ENCODE assay signal across 21 cellular contexts in the genomic region with DNA sequence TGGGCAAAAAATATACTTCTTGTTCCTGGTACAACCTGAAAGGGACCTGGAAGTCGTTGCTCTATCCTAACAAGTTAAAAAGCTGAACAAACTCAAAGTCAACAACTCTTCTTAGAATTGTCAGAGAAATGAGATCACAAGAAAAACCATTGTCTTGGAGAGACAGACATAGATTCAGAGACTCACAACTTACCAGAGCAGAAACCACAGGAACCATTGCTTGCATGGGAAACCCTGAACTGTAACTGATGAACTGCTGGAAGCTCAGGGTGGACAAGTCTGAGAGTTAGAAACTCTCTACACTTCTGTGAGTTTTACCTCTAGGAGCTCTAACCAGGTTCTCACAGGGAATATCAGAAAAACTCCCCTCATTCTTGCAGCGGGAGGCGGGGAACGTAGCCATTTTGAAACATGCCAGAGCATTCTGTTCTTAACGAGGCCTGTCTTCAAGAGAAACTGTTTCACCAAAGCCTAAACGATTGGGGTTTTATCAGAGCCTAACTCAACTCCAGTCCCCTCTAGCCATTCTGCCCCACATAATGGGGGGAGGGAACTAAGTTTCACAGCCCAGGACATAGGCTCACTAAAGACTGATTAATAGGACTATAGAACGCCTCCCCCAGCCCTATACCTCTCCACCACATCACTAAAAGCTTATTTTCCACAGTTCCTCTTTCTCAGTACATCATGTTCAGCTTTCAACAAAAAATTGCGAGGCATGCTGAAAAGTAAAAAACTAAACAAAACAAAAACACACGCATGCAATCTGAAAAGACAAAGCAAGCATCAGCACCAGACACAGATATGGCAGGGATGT. TPM values are rescaled to one million over a fixed set of nuclear protein-coding genes. Genes with fewer than 3 reads are reported as not detected.
DNase-seq lines count a peak whose midpoint lies in the region; ATAC-seq and TF ChIP-seq lines count a peak whose summit lies in the region.
"Had no signal": no experiment of that assay in that cellular context is flagged by ENCODE, and none has a peak within 500 bp of the region (broad histone marks: within the 10 kb centered on the region; RNA-seq: fewer than 3 reads in every experiment).

No MANE protein-coding gene starts in this region.

- TF ChIP-seq CTCF in GM23338 (conservative IDR thresholded peaks at IDR 0.05; ENCODE audit: low read depth in 2 of 2) = no peak
- TF ChIP-seq CTCF in foreskin fibroblast (IDR thresholded peaks at IDR 0.05; ENCODE audit: low read depth, low read length) = no peak

- no peak overlapping the region for H3K27ac ChIP-seq in GM23338 (ENCODE audit: low read depth)
- H3K27ac ChIP-seq: gastrocnemius medialis, neutrophil, right lobe of liver, tibial artery had no signal

- peaks cover 14% of the 10 kb centered on the region for H3K36me3 Mint-ChIP-seq in activated CD4-positive, alpha-beta T cell treated with anti-CD3 and anti-CD28 coated beads, Interleukin-2, amount 10 ng/mL, durations not matched to agents 24 days and 14 days (ENCODE audit: low read depth)
- H3K36me3 Mint-ChIP-seq in GM23338 (ENCODE audit: low read depth) = no peaks in the 10 kb centered on the region

- H3K27me3 Mint-ChIP-seq in activated CD4-positive, alpha-beta T cell treated with anti-CD3 and anti-CD28 coated beads, Interleukin-2, amount 10 ng/mL, durations not matched to agents 24 days and 14 days = peaks cover 13% of the 10 kb centered on the region
- no peaks in the 10 kb centered on the region for H3K27me3 Mint-ChIP-seq in GM23338 (ENCODE audit: insufficient read depth, low read depth, poor library complexity)

- no peaks in the 10 kb centered on the region for H3K79me2 ChIP-seq in GM23338 (replicated peaks; ENCODE audit: insufficient read depth)

- H3K9me2 ChIP-seq in GM23338 (ENCODE audit: insufficient read depth) = no peaks in the 10 kb centered on the region

- peak overlapping the region; percentile 29 for H3K4me3 Mint-ChIP-seq in activated CD4-positive, alpha-beta T cell treated with anti-CD3 and anti-CD28 coated beads, Interleukin-2, amount 10 ng/mL, durations not matched to agents 24 days and 14 days
- no peak overlapping the region for H3K4me3 Mint-ChIP-seq in GM23338

- intact Hi-C loops in activated CD4-positive, alpha-beta T cell treated with anti-CD3 and anti-CD28 coated beads, Interleukin-2, amount 10 ng/mL, durations not matched to agents 24 days and 14 days (cut with micrococcal nuclease) = loop anchor here (1.0 kb wide), 1 partner anchor 14 kb away; no protein-coding TSS in a partner anchor
- intact Hi-C loops in sciatic nerve (cut with DNase I) = no loop called here

- ATAC-seq in GM23338 = no peak
- no peak for ATAC-seq in sciatic nerve
- ATAC-seq: gastrocnemius medialis had no signal

- H3K27me3 ChIP-seq in GM23338 (ENCODE audit: insufficient read depth) = no peaks in the 10 kb centered on the region
- H3K27me3 ChIP-seq: BE2C, gastrocnemius medialis, right lobe of liver had no signal

- peak; percentile 64 for DNase-seq in activated CD4-positive, alpha-beta T cell treated with anti-CD3 and anti-CD28 coated beads, Interleukin-2, amount 10 ng/mL, durations not matched to agents 24 days and 14 days
- DNase-seq in activated CD4-positive, alpha-beta T cell treated with anti-CD3 and anti-CD28 coated beads for 48 hours = no peak
- DNase-seq in GM23338 (ENCODE audit: low spot score) (no peak), OCI-M1 (lab: John Stamatoyannopoulos, UW) (peak; percentile 18), islet precursor cell (peak; percentile 25), sciatic nerve (ENCODE audit: low spot score) (no peak), NCI-H1105 treated with DMSO at 0.1 percent for 48 hours (lab: John Stamatoyannopoulos, UW) (no peak), foreskin fibroblast (no peak)
- DNase-seq: activated CD4-positive, alpha-beta T cell treated with anti-CD3 and anti-CD28 coated beads, Interleukin-2, amount 50 U/mL, for 4 hours; BE2C; erythroblast; gastrocnemius medialis; H7; KBM-7; NCI-H1092; NCI-H526; PC-3; right lobe of liver; stimulated activated naive CD4-positive, alpha-beta T cell treated with Interleukin-2 at 50 U/mL for 16 hours; tibial artery had no signal

- H3K27ac Mint-ChIP-seq in activated CD4-positive, alpha-beta T cell treated with anti-CD3 and anti-CD28 coated beads, Interleukin-2, amount 10 ng/mL, durations not matched to agents 24 days and 14 days = peak overlapping the region; percentile 52
- no peak overlapping the region for H3K27ac Mint-ChIP-seq in GM23338

- H4K20me1 ChIP-seq in GM23338 (replicated peaks; ENCODE audit: insufficient read depth) = no peaks in the 10 kb centered on the region

- H3K4me1 ChIP-seq in GM23338 (ENCODE audit: insufficient read depth) = no peaks in the 10 kb centered on the region
- H3K4me1 ChIP-seq: BE2C, right lobe of liver had no signal

- no peaks in the 10 kb centered on the region for H3F3A ChIP-seq in GM23338 (replicated peaks; ENCODE audit: low read depth)

- H3K4me3 ChIP-seq in GM23338 (no peak overlapping the region), foreskin fibroblast (ENCODE audit: low read depth in 1 of 2, low read length in 2 of 2) (no peak overlapping the region)
- H3K4me3 ChIP-seq: gastrocnemius medialis, right lobe of liver, tibial artery had no signal

- peaks cover 26% of the 10 kb centered on the region for H3K4me1 Mint-ChIP-seq in activated CD4-positive, alpha-beta T cell treated with anti-CD3 and anti-CD28 coated beads, Interleukin-2, amount 10 ng/mL, durations not matched to agents 24 days and 14 days
- peaks cover 7% of the 10 kb centered on the region; the same call in 2 of the 3 replicates for H3K4me1 Mint-ChIP-seq in GM23338

- peaks cover 16% of the 10 kb centered on the region for H3K9me3 Mint-ChIP-seq in activated CD4-positive, alpha-beta T cell treated with anti-CD3 and anti-CD28 coated beads, Interleukin-2, amount 10 ng/mL, durations not matched to agents 24 days and 14 days
- H3K9me3 Mint-ChIP-seq in GM23338 = peaks cover 3% of the 10 kb centered on the region; the same call in 1 of the 3 replicates

- peak overlapping the region; percentile 35; the same call in 1 of the 2 replicates for H2AFZ ChIP-seq in GM23338

- no peaks in the 10 kb centered on the region for H3K36me3 ChIP-seq in GM23338 (ENCODE audit: insufficient read depth)
- H3K36me3 ChIP-seq: BE2C, gastrocnemius medialis, neutrophil, right lobe of liver, tibial artery had no signal

- no peak overlapping the region for H3K4me2 ChIP-seq in GM23338

TF ChIP-seq in GM23338, 12 proteins besides CTCF, POLR2A, EP300 and RAD21 (continues in another document):
- TF ChIP-seq, protein P1, sequence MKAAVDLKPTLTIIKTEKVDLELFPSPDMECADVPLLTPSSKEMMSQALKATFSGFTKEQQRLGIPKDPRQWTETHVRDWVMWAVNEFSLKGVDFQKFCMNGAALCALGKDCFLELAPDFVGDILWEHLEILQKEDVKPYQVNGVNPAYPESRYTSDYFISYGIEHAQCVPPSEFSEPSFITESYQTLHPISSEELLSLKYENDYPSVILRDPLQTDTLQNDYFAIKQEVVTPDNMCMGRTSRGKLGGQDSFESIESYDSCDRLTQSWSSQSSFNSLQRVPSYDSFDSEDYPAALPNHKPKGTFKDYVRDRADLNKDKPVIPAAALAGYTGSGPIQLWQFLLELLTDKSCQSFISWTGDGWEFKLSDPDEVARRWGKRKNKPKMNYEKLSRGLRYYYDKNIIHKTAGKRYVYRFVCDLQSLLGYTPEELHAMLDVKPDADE (IDR thresholded peaks at IDR 0.05) = no peak
- TF ChIP-seq POLR2AphosphoS5 (IDR thresholded peaks at IDR 0.05; ENCODE audit: low read depth) (no peak), CREB1 (CRISPR knock-in tag; IDR thresholded peaks at IDR 0.05; ENCODE audit: low read depth) (no peak), ZNF331 (CRISPR knock-in tag; IDR thresholded peaks at IDR 0.05; ENCODE audit: low read depth) (no peak), NANOG (IDR thresholded peaks at IDR 0.05; ENCODE audit: borderline replicate concordance) (no peak), EZH2 (IDR thresholded peaks at IDR 0.05; ENCODE audit: low read depth, unreplicated experiment) (no peak), EZH2phosphoT487 (IDR thresholded peaks at IDR 0.05; ENCODE audit: unreplicated experiment) (no peak), ZNF114 (CRISPR knock-in tag; IDR thresholded peaks at IDR 0.05) (no peak), STAT1 (IDR thresholded peaks at IDR 0.05; ENCODE audit: unreplicated experiment) (no peak)

RNA-seq across cellular contexts. Expression of a gene that starts 12.0 kb away (rescaled TPM):
- 9.6 and 10.4 TPM in 2 replicates for total RNA-seq in activated CD4-positive, alpha-beta T cell treated with anti-CD3 and anti-CD28 coated beads, Interleukin-2, amount 10 ng/mL, durations not matched to agents 24 days and 14 days
- total RNA-seq in GM23338 (2014; rRNA removed; shearing (Covaris generic)) = 8.3 and 9.7 TPM in 2 replicates
- polyA plus RNA-seq in GM23338 (2016; fragmentation: Nextera tagmentation; extraction: Ambion mirVana) = 7.3 and 8.5 TPM in 2 replicates
- 8.8 TPM for total RNA-seq in sciatic nerve

Comparison
In these comparisons a context has a peak if more than half of its experiments do, and no peak if none do; other contexts are left out.
1. DNase-seq: peak in activated CD4-positive, alpha-beta T cell treated with anti-CD3 and anti-CD28 coated beads, Interleukin-2, amount 10 ng/mL, durations not matched to agents 24 days and 14 days (single experiment), OCI-M1 (single experiment) and islet precursor cell (single experiment); none in activated CD4-positive, alpha-beta T cell treated with anti-CD3 and anti-CD28 coated beads for 48 hours (single experiment), GM23338 (single experiment), sciatic nerve (single experiment), NCI-H1105 treated with DMSO at 0.1 percent for 48 hours (single experiment) and foreskin fibroblast (0 of 2).